8 cellular contexts compared by ENCODE assay signal in the genomic region with DNA sequence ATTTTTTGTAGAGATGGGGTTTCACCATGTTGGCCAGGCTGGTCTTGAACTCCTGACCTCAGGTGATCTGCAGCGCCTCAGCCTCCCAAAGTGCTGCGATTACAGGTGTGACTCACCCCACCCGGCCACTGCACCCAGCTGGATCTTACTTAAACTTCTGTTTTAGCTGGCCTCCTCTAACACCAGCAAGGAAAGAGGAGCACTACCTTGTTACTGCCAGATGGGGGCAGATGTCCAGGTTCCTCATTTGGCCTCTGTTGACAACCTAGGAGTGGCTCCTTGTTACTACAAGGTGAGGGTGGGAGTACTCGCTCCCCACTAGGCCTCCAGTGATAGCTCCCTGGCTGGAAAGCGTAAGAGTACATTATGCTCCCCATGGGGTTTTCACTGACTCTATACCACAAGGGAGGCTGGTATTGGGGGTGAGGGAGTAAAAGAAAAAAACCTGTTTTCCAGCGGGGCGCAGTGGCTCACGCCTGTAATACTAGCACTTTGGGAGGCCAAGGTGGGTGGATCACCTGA. TPM values are rescaled to one million over a fixed set of nuclear protein-coding genes. Genes with fewer than 3 reads are reported as not detected.
DNase-seq lines count a peak whose midpoint lies in the region; ATAC-seq, FAIRE-seq and TF ChIP-seq lines count a peak whose summit lies in the region.

No MANE protein-coding gene starts in this region.

- ATAC-seq in GM19455 (IDR thresholded peaks at IDR 0.05; ENCODE audit: unreplicated experiment) (peak; percentile 85), HG03565 (IDR thresholded peaks at IDR 0.05; ENCODE audit: unreplicated experiment) (peak; percentile 61), heart right ventricle (peak in 7 of 8 donors; percentile 50 to 81 (median 75))

- no peaks in the 10 kb centered on the region for H3K36me3 ChIP-seq in heart right ventricle

- FAIRE-seq in D721Med (lab: Jason Lieb, UNC), result no peak
- FAIRE-seq in RCC 7860 (lab: Jason Lieb, UNC), result no peak

- H3K4me3 ChIP-seq in heart right ventricle, result no peak overlapping the region

- H3K9me3 ChIP-seq in heart right ventricle, result no peaks in the 10 kb centered on the region

- TF ChIP-seq CTCF in D721Med (IDR thresholded peaks at IDR 0.05; ENCODE audit: insufficient read depth, missing control alignments) (peak; percentile 59), heart right ventricle (IDR thresholded peaks at IDR 0.05) (peak; percentile 21 to 73 (median 65))

- intact Hi-C loops in heart right ventricle (cut with DNase I), result loop anchor here in 5 of 10 donors (5.0 to 10.0 kb wide), 3 partner anchors 125 to 225 kb away; no protein-coding TSS in a partner anchor

- WGBS in heart right ventricle, 2 donors, result 70 to 72% methylated on average over 8 of the region's 8 CpGs

- DNase-seq in D721Med (ENCODE audit: insufficient read length, low spot score), result no peak
- peak; percentile 58 for DNase-seq in RCC 7860 (ENCODE audit: low spot score)
- DNase-seq in activated gamma-delta T cell treated with anti-CD3 and anti-CD28 coated beads, Interleukin-2, amount 50 U/mL, for 16 hours (ENCODE audit: low read depth), result peak; percentile 14
- DNase-seq in heart right ventricle, result peak in 1 of 2 donors; percentile 30
- peak; percentile 74 for DNase-seq in stimulated activated CD4-positive, alpha-beta T cell treated with anti-CD3 and anti-CD28 coated beads, Interleukin-15, amount 100 ng/mL, for 24 hours
- DNase-seq in hippocampal formation (lab: John Stamatoyannopoulos, UW), result no peak

- no peaks in the 10 kb centered on the region for H3K27me3 ChIP-seq in heart right ventricle

- peak overlapping the region in 1 of 10 donors; percentile 37 for H3K27ac ChIP-seq in heart right ventricle

- peaks cover 0 to 17% (median 0%) of the 10 kb centered on the region in 9 donors for H3K4me1 ChIP-seq in heart right ventricle

RNA-seq across cellular contexts. Expression of gene ARF6, which starts 13.1 kb away (rescaled TPM):
- total RNA-seq in heart right ventricle, result 10 to 100 TPM; 19.0 to 40.5 (median 25.5) TPM
- 10 to 100 TPM; 11.0 to 19.7 TPM for polyA plus RNA-seq in heart right ventricle

RNA-seq across cellular contexts. Expression of gene NEMF, which starts 27.2 kb away (rescaled TPM):
- total RNA-seq in heart right ventricle, result 10 to 100 TPM; 45.0 to 67.4 (median 55.5) TPM
- 10 to 100 TPM; 18.0 to 54.2 TPM for polyA plus RNA-seq in heart right ventricle

Comparison
In these comparisons a context has a peak if more than half of its experiments do, and no peak if none do; other contexts are left out.
1. DNase-seq: peak in RCC 7860 (single experiment), activated gamma-delta T cell treated with anti-CD3 and anti-CD28 coated beads, Interleukin-2, amount 50 U/mL, for 16 hours (single experiment) and stimulated activated CD4-positive, alpha-beta T cell treated with anti-CD3 and anti-CD28 coated beads, Interleukin-15, amount 100 ng/mL, for 24 hours (single experiment); none in D721Med (single experiment) and hippocampal formation (0 of 2).
2. Peak in every context shown above with its lines, with median percentiles within 50 percentile points of each other: ATAC-seq.